Comparison of ENCODE assay signal across 9 cellular contexts in the genomic region with DNA sequence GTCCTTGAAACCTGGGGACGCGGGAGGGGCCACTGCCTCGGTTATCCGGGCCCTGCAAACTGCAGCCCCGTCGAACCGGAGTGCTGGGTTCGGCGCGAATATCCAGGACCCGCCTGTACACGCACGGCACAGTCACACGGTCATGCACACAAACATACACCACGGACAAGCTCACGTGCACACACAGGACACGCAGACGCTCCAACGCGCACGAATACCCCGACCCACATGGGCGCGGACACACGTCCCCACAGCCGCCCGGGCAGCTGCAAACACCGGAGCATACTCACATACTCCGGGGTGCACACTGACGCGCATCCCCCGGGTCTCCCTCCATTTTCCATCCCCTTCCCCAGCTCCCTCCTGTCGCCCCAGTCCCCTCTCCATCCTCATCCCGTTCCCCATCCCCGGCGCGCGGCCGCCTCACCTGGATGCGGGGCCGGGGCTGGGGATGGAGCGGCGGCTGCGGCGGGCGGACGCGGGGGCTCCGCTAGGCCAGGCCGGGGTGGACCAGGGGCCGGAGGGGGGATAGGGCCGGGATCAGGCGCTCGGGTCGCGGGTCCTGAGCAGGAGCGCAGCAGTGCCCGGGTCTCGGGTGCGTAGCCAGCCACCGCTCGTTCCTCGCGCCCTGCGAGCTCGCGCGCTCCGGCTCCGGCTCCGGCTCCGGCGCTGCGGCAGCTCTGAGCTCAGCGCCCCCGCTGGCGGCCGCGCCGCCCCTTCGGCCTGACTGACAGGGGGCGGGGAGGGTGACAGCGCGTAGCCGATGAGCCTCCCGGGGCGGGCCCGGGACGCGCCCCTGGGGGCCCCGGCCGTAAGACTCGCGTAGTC. TPM values are rescaled to one million over a fixed set of nuclear protein-coding genes. Genes with fewer than 3 reads are reported as not detected.
A peak's percentile ranks its signal among the peaks of the same experiment; 100 is the strongest.
DNase-seq lines count a peak whose midpoint lies in the region; ATAC-seq, FAIRE-seq and TF ChIP-seq lines count a peak whose summit lies in the region.
"Had no signal": no experiment of that assay in that cellular context is flagged by ENCODE, and none has a peak within 500 bp of the region (broad histone marks: within the 10 kb centered on the region; RNA-seq: fewer than 3 reads in every experiment).

TSS of gene EIF4E1B (plus strand) at position 823 of the 828 bp plus-strand sequence. CDS start 12,113 bp downstream, outside the sequence.
TSS of gene SNCB (minus strand) at position 682 of the 828 bp plus-strand sequence. CDS start 880 bp downstream, outside the sequence.

- POLR2A ChIA-PET in PC-3 (lab: Charles Lee; ENCODE audit: unreplicated experiment): interaction anchor here (0.6 kb wide), 1 partner anchor 25 kb away, joined by 8 read pairs; no protein-coding TSS in a partner anchor

- no peak within 1 kb of the TSS for H3K9ac ChIP-seq in PC-3 (ENCODE audit: low read length)

- H3F3A ChIP-seq in DOHH2 (ENCODE audit: control insufficient read depth, insufficient read depth): 0 out of 2 replicates have a peak, but pooled peaks cover 7% of the 10 kb centered on the region
- H3F3A ChIP-seq in PC-3 (ENCODE audit: low read length, unreplicated experiment): no peaks in the 10 kb centered on the region

- intact Hi-C loops in PC-3 (cut with micrococcal nuclease): no loop called here
- intact Hi-C loops in breast epithelium (cut with DNase I; ENCODE audit: low total_unique reads): no loop called here

- no peak for TF ChIP-seq CTCF in DOHH2 (IDR thresholded peaks at IDR 0.05; ENCODE audit: low read depth, low read length, poor library complexity, severe bottlenecking)
- 0 out of 2 replicates have a peak, but pooled peaks have one; percentile 14 for TF ChIP-seq CTCF in PC-3 (conservative IDR thresholded peaks at IDR 0.05; ENCODE audit: low read depth, low read length)
- TF ChIP-seq CTCF in breast epithelium (IDR thresholded peaks at IDR 0.05): no peak

- DNase-seq in PC-3 (peak; percentile 65), breast epithelium (ENCODE audit: low spot score in 2 of 2) (no peak), kidney tubule cell (ENCODE audit: low spot score) (peak; percentile 42), small intestine (no peak)
- peak; percentile 41 for DNase-seq in stimulated activated CD8-positive, alpha-beta memory T cell treated with anti-CD3 and anti-CD28 coated beads, Interleukin-12 subunit alpha, Interleukin-12 subunit beta, amount 100 ng/mL, for 4 hours (ENCODE audit: low read depth)

- H3K9me2 ChIP-seq in DOHH2 (replicated peaks; ENCODE audit: control insufficient read depth, low read length) (no peaks in the 10 kb centered on the region), PC-3 (replicated peaks; ENCODE audit: low read length) (no peaks in the 10 kb centered on the region)

- H3K4me3 ChIP-seq in DOHH2 (ENCODE audit: low read length) (peak within 1 kb of the TSS; percentile 72), PC-3 (ENCODE audit: low read length) (peak within 1 kb of the TSS; percentile 66), breast epithelium (peak within 1 kb of the TSS; percentile 11 to 65 (median 38)), small intestine (ENCODE audit: low read depth in 1 of 2, low read length in 2 of 2) (peak within 1 kb of the TSS in 1 of 2 donors; percentile 18)

- peaks cover 8% of the 10 kb centered on the region for H3K27me3 ChIP-seq in DOHH2 (ENCODE audit: control insufficient read depth, low read length)
- H3K27me3 ChIP-seq in PC-3 (ENCODE audit: low read length): peaks cover 18% of the 10 kb centered on the region; the same call in 1 of the 2 replicates
- H3K27me3 ChIP-seq in breast epithelium: peaks cover 8 to 86% of the 10 kb centered on the region in 2 donors
- peaks cover 9 to 46% of the 10 kb centered on the region in 2 donors for H3K27me3 ChIP-seq in small intestine (ENCODE audit: control insufficient read depth in 2 of 2, insufficient read depth in 2 of 2, low read length in 2 of 2)

- H3K36me3 ChIP-seq in DOHH2 (ENCODE audit: control insufficient read depth, low read length) (no peaks in the 10 kb centered on the region), PC-3 (ENCODE audit: low read depth, low read length) (no peaks in the 10 kb centered on the region), breast epithelium (no peaks in the 10 kb centered on the region), small intestine (ENCODE audit: control insufficient read depth in 2 of 2, insufficient read depth in 2 of 2, low read length in 2 of 2) (no peaks in the 10 kb centered on the region)

- H3K79me2 ChIP-seq in DOHH2 (ENCODE audit: control insufficient read depth, low read length): no peaks in the 10 kb centered on the region
- no peaks in the 10 kb centered on the region for H3K79me2 ChIP-seq in PC-3 (ENCODE audit: low read length)

- BruUV-seq in PC-3 (replicated peaks; lab: Mats Ljungman, UMichigan): no TSS peak

- CTCF ChIA-PET in PC-3 (lab: Charles Lee): interaction anchor here (1.0 to 1.3 kb wide), 2 partner anchors 15 to 17 kb away, joined by 3 to 5 read pairs; partner anchors contain the start of gene TSPAN17

- H2AFZ ChIP-seq in PC-3 (ENCODE audit: low read length): peak within 1 kb of the TSS; percentile 69

- H3K27ac ChIP-seq in DOHH2 (ENCODE audit: low read depth, low read length) (peak within 1 kb of the TSS; percentile 36), PC-3 (ENCODE audit: low read length) (no peak within 1 kb of the TSS), breast epithelium (no peak within 1 kb of the TSS), small intestine (ENCODE audit: low read depth in 1 of 2, low read length in 1 of 2) (no peak within 1 kb of the TSS)

- H3K9me3 ChIP-seq in DOHH2 (ENCODE audit: control insufficient read depth, insufficient read depth, low read length): no peaks in the 10 kb centered on the region
- H3K9me3 ChIP-seq in PC-3 (ENCODE audit: low read length): no peaks in the 10 kb centered on the region
- H3K9me3 ChIP-seq in breast epithelium: no peaks in the 10 kb centered on the region
- H3K9me3 ChIP-seq in small intestine (ENCODE audit: control insufficient read depth, low read depth): no peaks in the 10 kb centered on the region

- no peak for FAIRE-seq in small intestine (lab: Jason Lieb, UNC)

- peak; percentile 69 for ATAC-seq in HG02588 (IDR thresholded peaks at IDR 0.05; ENCODE audit: unreplicated experiment)
- peak; percentile 76 for ATAC-seq in PC-3
- no peak for ATAC-seq in HG03457 (IDR thresholded peaks at IDR 0.05; ENCODE audit: unreplicated experiment)

- H3K4me1 ChIP-seq in DOHH2 (ENCODE audit: control insufficient read depth, low read length): peaks cover 91% of the 10 kb centered on the region
- H3K4me1 ChIP-seq in PC-3 (ENCODE audit: insufficient read depth, low read length): peaks cover 42% of the 10 kb centered on the region
- H3K4me1 ChIP-seq in breast epithelium: peaks cover 4 to 6% of the 10 kb centered on the region in 2 donors
- peaks cover 0 to 5% of the 10 kb centered on the region in 2 donors for H3K4me1 ChIP-seq in small intestine (ENCODE audit: control insufficient read depth in 2 of 2, insufficient read depth in 1 of 2, low read depth in 1 of 2, low read length in 1 of 2)

- WGBS in small intestine, 3 donors: 1 to 3% (median 2%) methylated on average over 68 to 94 of the region's 94 CpGs

- no peaks in the 10 kb centered on the region for H4K20me1 ChIP-seq in DOHH2 (ENCODE audit: control insufficient read depth, insufficient read depth, low read depth, low read length)
- no peaks in the 10 kb centered on the region for H4K20me1 ChIP-seq in PC-3 (ENCODE audit: low read length)

- H3K4me2 ChIP-seq in DOHH2 (ENCODE audit: low read length) (peak within 1 kb of the TSS; percentile 75), PC-3 (ENCODE audit: low read length) (peak within 1 kb of the TSS; percentile 82)

- no peak for TF ChIP-seq POLR2A in breast epithelium (IDR thresholded peaks at IDR 0.05)

RNA-seq across cellular contexts. Expression of gene EIF4E1B, which starts in this region (rescaled TPM):
- total RNA-seq in PC-3 (2014; rRNA removed) (not detected in 2 replicates), breast epithelium (1 to 10 TPM in 1 of 3 donors, not detected in 2; 1.6 TPM)
- polyA plus RNA-seq in small intestine: under 1 TPM in 1 of 3 donors, not detected in 2; 0.22 TPM
- total RNA-seq: RPMI7951 had no signal

RNA-seq across cellular contexts. Expression of gene SNCB, which starts in this region (rescaled TPM):
- total RNA-seq in PC-3 (2014; rRNA removed) (2.1 and 8.6 TPM in 2 replicates), breast epithelium (not detected)
- polyA plus RNA-seq in small intestine: under 1 TPM in 1 of 3 donors, not detected in 2; 0.73 TPM
- total RNA-seq: RPMI7951 had no signal

Comparison
In these comparisons a context has a peak if more than half of its experiments do, and no peak if none do; other contexts are left out.
1. DNase-seq: peak in PC-3 (single experiment), kidney tubule cell (single experiment) and stimulated activated CD8-positive, alpha-beta memory T cell treated with anti-CD3 and anti-CD28 coated beads, Interleukin-12 subunit alpha, Interleukin-12 subunit beta, amount 100 ng/mL, for 4 hours (single experiment); none in breast epithelium (0 of 2) and small intestine (single experiment).